ENCODE assay signal across 22 cellular contexts in the genomic region with DNA sequence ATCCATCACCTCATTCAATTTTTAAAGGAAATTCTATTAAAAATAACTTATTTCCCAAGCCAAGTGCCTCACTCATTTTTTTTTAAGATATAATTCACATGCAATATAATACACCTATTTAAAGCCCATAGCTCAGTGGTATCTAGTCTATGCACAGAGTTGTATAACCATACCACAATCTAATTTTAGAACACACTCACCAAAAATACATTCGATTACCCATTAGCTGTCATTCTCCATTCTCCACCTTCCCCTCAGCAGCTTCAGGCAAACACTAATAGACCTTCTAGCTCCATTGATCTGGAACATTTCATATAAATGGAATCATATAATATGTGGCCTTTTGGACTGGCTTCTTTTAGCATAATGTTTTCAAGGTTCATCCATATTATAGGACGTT.
"Had no signal": no experiment of that assay in that cellular context is flagged by ENCODE, and none has a peak within 500 bp of the region (broad histone marks: within the 10 kb centered on the region; RNA-seq: fewer than 3 reads in every experiment).

No MANE protein-coding gene starts in this region.

- H3K4me3 ChIP-seq: gastroesophageal sphincter, left ventricle myocardium inferior, right atrium auricular region had no signal

- H3K27me3 ChIP-seq: gastroesophageal sphincter, right atrium auricular region had no signal

- H3K36me3 Mint-ChIP-seq: activated naive CD4-positive, alpha-beta T cell treated with anti-CD3 and anti-CD28 coated beads, Interleukin-2, amount 50 U/mL, for 72 hours had no signal

- H3K27me3 Mint-ChIP-seq: progenitor cell of endocrine pancreas had no signal

- ATAC-seq: activated CD8-positive, alpha-beta T cell treated with anti-CD3 and anti-CD28 coated beads, Interleukin-2, amount 10 ng/mL, durations not matched to agents 7 days and 5 days; activated naive CD4-positive, alpha-beta T cell treated with anti-CD3 and anti-CD28 coated beads, Interleukin-2, amount 50 U/mL, for 72 hours; activated T-cell treated with anti-CD3 and anti-CD28 coated beads, Interleukin-2, amount 50 U/mL, for 72 hours; gastroesophageal sphincter; stimulated activated naive CD8-positive, alpha-beta T cell treated with anti-CD3 and anti-CD28 coated beads, Interleukin-15, Interleukin-2, amounts not matched to agents 100 U/mL and 50 U/mL, for 24 hours had no signal

- H3K36me3 ChIP-seq: gastroesophageal sphincter, left ventricle myocardium inferior, right atrium auricular region had no signal

- H3K27ac ChIP-seq: gastroesophageal sphincter, left ventricle myocardium inferior, right atrium auricular region had no signal

- H3K27ac Mint-ChIP-seq: activated CD4-positive, alpha-beta T cell treated with anti-CD3 and anti-CD28 coated beads, Interleukin-2, amount 10 ng/mL, durations not matched to agents 24 days and 14 days; activated CD8-positive, alpha-beta T cell treated with anti-CD3 and anti-CD28 coated beads, Interleukin-2, amount 10 ng/mL, durations not matched to agents 7 days and 5 days; activated T-cell treated with anti-CD3 and anti-CD28 coated beads, Interleukin-2, amount 50 U/mL, for 72 hours; progenitor cell of endocrine pancreas had no signal

- H3K9me3 ChIP-seq: right atrium auricular region had no signal

- FAIRE-seq: colon, kidney, small intestine had no signal

- DNase-seq: activated CD4-positive, alpha-beta T cell treated with anti-CD3 and anti-CD28 coated beads, Interleukin-2, amount 10 ng/mL, durations not matched to agents 24 days and 14 days; activated CD8-positive, alpha-beta memory T cell treated with anti-CD3 and anti-CD28 coated beads, Interleukin-2, amount 50 U/mL, for 4 hours; activated CD8-positive, alpha-beta T cell treated with anti-CD3 and anti-CD28 coated beads, Interleukin-2, amount 10 ng/mL, durations not matched to agents 7 days and 5 days; activated gamma-delta T cell; activated T-cell treated with anti-CD3 and anti-CD28 coated beads, Interleukin-2, amount 50 U/mL, for 72 hours; amniotic stem cell; caudate nucleus; hippocampal formation; left ventricle myocardium inferior; mesendoderm; nephron progenitor cell; small intestine; stimulated activated CD4-positive, alpha-beta T cell treated with anti-CD3 and anti-CD28 coated beads, Interleukin-4, amount 100 ng/mL, for 4 hours; stimulated activated CD8-positive, alpha-beta memory T cell treated with anti-CD3 and anti-CD28 coated beads, Interleukin-4, amount 100 ng/mL, for 48 hours; stimulated activated naive CD8-positive, alpha-beta T cell treated with anti-CD3 and anti-CD28 coated beads, Interleukin-15, Interleukin-2, amounts not matched to agents 100 U/mL and 50 U/mL, for 24 hours; trophoblast cell had no signal

- H3K4me3 Mint-ChIP-seq: activated CD4-positive, alpha-beta T cell treated with anti-CD3 and anti-CD28 coated beads, Interleukin-2, amount 10 ng/mL, durations not matched to agents 24 days and 14 days; activated CD8-positive, alpha-beta T cell treated with anti-CD3 and anti-CD28 coated beads, Interleukin-2, amount 10 ng/mL, durations not matched to agents 7 days and 5 days; activated T-cell treated with anti-CD3 and anti-CD28 coated beads, Interleukin-2, amount 50 U/mL, for 72 hours; nephron progenitor cell had no signal
